ENCODE assay signal across 32 cellular contexts in genomic region chr3:196156160-196156559, GRCh38. TPM values are rescaled to one million over a fixed set of nuclear protein-coding genes. Genes with fewer than 3 reads are reported as not detected.
"Had no signal": no experiment of that assay in that cellular context is flagged by ENCODE, and none has a peak within 500 bp of the region (broad histone marks: within the 10 kb centered on the region; RNA-seq: fewer than 3 reads in every experiment).

No MANE protein-coding gene starts in this region.

- DNase-seq: heart right ventricle; islet precursor cell; kidney glomerular epithelial cell; left colon; left lung; lower lobe of right lung; mesendoderm; naive B cell; natural killer cell; nephron progenitor cell; ovary; right lobe of liver; stimulated activated CD4-positive, alpha-beta T cell treated with anti-CD3 and anti-CD28 coated beads, Interleukin-1b, Interleukin-23, amount 100 ng/mL, for 48 hours; stimulated activated CD4-positive, alpha-beta T cell treated with anti-CD3 and anti-CD28 coated beads, Interleukin-2, amount 100 ng/mL, for 48 hours; stimulated activated naive B cell treated with anti-CD40 and anti-IgM and Interleukin-4, amounts not matched to agents 10 μg/mL and 1 μg/mL and 100 μg/mL, for 72 hours; stomach; testis; thyroid gland; transverse colon; upper lobe of left lung had no signal

- H3K79me2 ChIP-seq: hepatocyte had no signal

- H3K4me3 Mint-ChIP-seq: mesothelial cell of epicardium; naive B cell; natural killer cell; nephron progenitor cell; stimulated activated naive B cell treated with anti-CD40 and anti-IgM and Interleukin-4, amounts not matched to agents 10 μg/mL and 1 μg/mL and 100 μg/mL, for 72 hours had no signal

- H3K9me3 ChIP-seq: heart right ventricle, lower lobe of right lung, ovary, right atrium auricular region, right lobe of liver, stomach, testis, thyroid gland, transverse colon, upper lobe of left lung, vagina had no signal

- H3K27ac Mint-ChIP-seq: mesothelial cell of epicardium; natural killer cell; progenitor cell of endocrine pancreas; stimulated activated naive B cell treated with anti-CD40 and anti-IgM and Interleukin-4, amounts not matched to agents 10 μg/mL and 1 μg/mL and 100 μg/mL, for 72 hours had no signal

- H3K27ac ChIP-seq: heart right ventricle, hepatocyte, left lung, lower lobe of right lung, ovary, right atrium auricular region, right lobe of liver, stomach, testis, thyroid gland, transverse colon, upper lobe of left lung, vagina had no signal

- H3K4me2 ChIP-seq: hepatocyte, smooth muscle cell had no signal

- H3K4me1 ChIP-seq: right atrium auricular region, testis, vagina had no signal

- H3K36me3 ChIP-seq: heart right ventricle, left lung, lower lobe of right lung, ovary, right atrium auricular region, right lobe of liver, stomach, thyroid gland, transverse colon, upper lobe of left lung, vagina had no signal

- H2AFZ ChIP-seq: hepatocyte had no signal

- H3K4me1 Mint-ChIP-seq: mesothelial cell of epicardium had no signal

- H3K36me3 Mint-ChIP-seq: mesothelial cell of epicardium; naive B cell; natural killer cell; stimulated activated naive B cell treated with anti-CD40 and anti-IgM and Interleukin-4, amounts not matched to agents 10 μg/mL and 1 μg/mL and 100 μg/mL, for 72 hours had no signal

- H3K27me3 Mint-ChIP-seq: naive B cell; stimulated activated naive B cell treated with anti-CD40 and anti-IgM and Interleukin-4, amounts not matched to agents 10 μg/mL and 1 μg/mL and 100 μg/mL, for 72 hours had no signal

- H3K4me3 ChIP-seq: heart right ventricle, hepatocyte, left lung, lower lobe of right lung, ovary, right atrium auricular region, right lobe of liver, smooth muscle cell, stomach, testis, thyroid gland, transverse colon, upper lobe of left lung, vagina had no signal

- H3K9me3 Mint-ChIP-seq: mesothelial cell of epicardium, naive B cell, natural killer cell had no signal

- ATAC-seq: heart right ventricle; left colon; left lung; lower lobe of right lung; natural killer cell; right lobe of liver; stimulated activated naive B cell treated with anti-CD40 and anti-IgM and Interleukin-4, amounts not matched to agents 10 μg/mL and 1 μg/mL and 100 μg/mL, for 72 hours had no signal

- H3K27me3 ChIP-seq: hepatocyte, left lung, ovary, right atrium auricular region, right lobe of liver, stomach, testis, thyroid gland, transverse colon, upper lobe of left lung, vagina had no signal

RNA-seq across cellular contexts. Expression of gene ZDHHC19, which starts 55.0 kb away (rescaled TPM):
- total RNA-seq: hepatocyte, left colon, mononuclear cell, natural killer cell, omental fat pad, progenitor cell of endocrine pancreas, pulmonary artery endothelial cell, renal cortical epithelial cell, right atrium auricular region, skeletal muscle tissue, smooth muscle cell, stomach, thyroid gland, transverse colon, urinary bladder, vagina had no signal
- polyA plus RNA-seq: smooth muscle cell, urinary bladder had no signal
